6 cellular contexts compared by ENCODE assay signal in the genomic region with DNA sequence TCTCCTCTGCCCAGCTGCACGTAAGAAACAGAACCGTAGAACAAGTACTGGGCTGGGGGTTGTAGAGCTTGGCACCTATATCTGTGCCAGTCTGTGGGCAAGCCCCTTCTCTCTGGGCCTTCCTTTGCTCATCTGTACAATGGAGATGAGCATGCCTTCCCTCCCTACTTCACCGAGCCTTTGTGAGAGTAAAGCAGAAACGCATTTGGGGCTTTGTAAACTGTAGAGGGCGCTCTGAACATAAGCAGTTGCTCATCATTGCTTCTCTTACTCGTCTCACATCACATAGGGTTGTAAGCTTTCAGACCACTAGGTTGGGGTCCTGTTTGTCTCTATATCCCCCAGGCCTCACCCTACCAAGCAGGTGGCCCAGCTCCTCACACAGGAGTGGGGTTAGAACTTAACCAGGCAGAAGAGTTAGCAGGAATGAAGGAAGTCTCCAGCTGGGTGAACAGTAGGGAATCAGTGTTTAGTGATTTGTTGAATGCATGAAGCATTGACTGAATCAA. TPM values are rescaled to one million over a fixed set of nuclear protein-coding genes. Genes with fewer than 3 reads are reported as not detected.
DNase-seq lines count a peak whose midpoint lies in the region; ATAC-seq lines count a peak whose summit lies in the region.

No MANE protein-coding gene starts in this region.

- H3K9me3 Mint-ChIP-seq in activated T-helper 2 cell treated with anti-CD3 and anti-CD28 coated beads, Interferon-gamma antibody, Interleukin-2, Interleukin-4, amounts not matched to agents 10 μg/mL and 5 μg/mL and 100 μg/mL, durations not matched to agents 14 hours and 24 hours and 36 hours, result no peaks in the 10 kb centered on the region
- H3K9me3 Mint-ChIP-seq in memory B cell, result no peaks in the 10 kb centered on the region

- DNase-seq in ELR (ENCODE audit: low read depth), result peak; percentile 84
- peak; percentile 20 for DNase-seq in NCI-H1048 (lab: John Stamatoyannopoulos, UW)
- DNase-seq in activated T-helper 2 cell treated with anti-CD3 and anti-CD28 coated beads, Interferon-gamma antibody, Interleukin-2, Interleukin-4, amounts not matched to agents 10 μg/mL and 5 μg/mL and 100 μg/mL, durations not matched to agents 14 hours and 24 hours and 36 hours (ENCODE audit: low spot score), result peak; percentile 48
- peak in 1 of 2 donors; percentile 50 for DNase-seq in memory B cell (ENCODE audit: low spot score in 2 of 2)
- no peak for DNase-seq in putamen (ENCODE audit: low spot score)

- intact Hi-C loops in activated T-helper 2 cell treated with anti-CD3 and anti-CD28 coated beads, Interferon-gamma antibody, Interleukin-2, Interleukin-4, amounts not matched to agents 10 μg/mL and 5 μg/mL and 100 μg/mL, durations not matched to agents 14 hours and 24 hours and 36 hours (cut with micrococcal nuclease), result loop anchor here (2.0 kb wide), 2 partner anchors 46 to 84 kb away; no protein-coding TSS in a partner anchor

- H3K36me3 Mint-ChIP-seq in activated T-helper 2 cell treated with anti-CD3 and anti-CD28 coated beads, Interferon-gamma antibody, Interleukin-2, Interleukin-4, amounts not matched to agents 10 μg/mL and 5 μg/mL and 100 μg/mL, durations not matched to agents 14 hours and 24 hours and 36 hours (ENCODE audit: low read depth), result no peaks in the 10 kb centered on the region
- no peaks in the 10 kb centered on the region for H3K36me3 Mint-ChIP-seq in memory B cell

- peak; percentile 49 for ATAC-seq in memory B cell (ENCODE audit: low read depth)
- ATAC-seq in HG03280 (IDR thresholded peaks at IDR 0.05; ENCODE audit: unreplicated experiment), result no peak

- no peak overlapping the region for H3K27ac Mint-ChIP-seq in activated T-helper 2 cell treated with anti-CD3 and anti-CD28 coated beads, Interferon-gamma antibody, Interleukin-2, Interleukin-4, amounts not matched to agents 10 μg/mL and 5 μg/mL and 100 μg/mL, durations not matched to agents 14 hours and 24 hours and 36 hours
- no peak overlapping the region for H3K27ac Mint-ChIP-seq in memory B cell

- no peak overlapping the region for H3K4me3 Mint-ChIP-seq in activated T-helper 2 cell treated with anti-CD3 and anti-CD28 coated beads, Interferon-gamma antibody, Interleukin-2, Interleukin-4, amounts not matched to agents 10 μg/mL and 5 μg/mL and 100 μg/mL, durations not matched to agents 14 hours and 24 hours and 36 hours (ENCODE audit: low read depth)
- H3K4me3 Mint-ChIP-seq in memory B cell, result no peak overlapping the region

- H3K4me1 Mint-ChIP-seq in activated T-helper 2 cell treated with anti-CD3 and anti-CD28 coated beads, Interferon-gamma antibody, Interleukin-2, Interleukin-4, amounts not matched to agents 10 μg/mL and 5 μg/mL and 100 μg/mL, durations not matched to agents 14 hours and 24 hours and 36 hours (ENCODE audit: low read depth), result peaks cover 8% of the 10 kb centered on the region
- peaks cover 11% of the 10 kb centered on the region for H3K4me1 Mint-ChIP-seq in memory B cell

- H3K27me3 Mint-ChIP-seq in activated T-helper 2 cell treated with anti-CD3 and anti-CD28 coated beads, Interferon-gamma antibody, Interleukin-2, Interleukin-4, amounts not matched to agents 10 μg/mL and 5 μg/mL and 100 μg/mL, durations not matched to agents 14 hours and 24 hours and 36 hours (ENCODE audit: low read depth), result peaks cover 30% of the 10 kb centered on the region
- H3K27me3 Mint-ChIP-seq in memory B cell, result peaks cover 22% of the 10 kb centered on the region

RNA-seq across cellular contexts. Expression of gene SAMD14, which starts 15.1 kb away (rescaled TPM):
- total RNA-seq in activated T-helper 2 cell treated with anti-CD3 and anti-CD28 coated beads, Interferon-gamma antibody, Interleukin-2, Interleukin-4, amounts not matched to agents 10 μg/mL and 5 μg/mL and 100 μg/mL, durations not matched to agents 14 hours and 24 hours and 36 hours, result 2.0 and 2.4 TPM in 2 replicates

RNA-seq across cellular contexts. Expression of gene PDK2, which starts 19.8 kb away (rescaled TPM):
- 11.0 and 12.1 TPM in 2 replicates for total RNA-seq in activated T-helper 2 cell treated with anti-CD3 and anti-CD28 coated beads, Interferon-gamma antibody, Interleukin-2, Interleukin-4, amounts not matched to agents 10 μg/mL and 5 μg/mL and 100 μg/mL, durations not matched to agents 14 hours and 24 hours and 36 hours

RNA-seq across cellular contexts. Expression of gene PPP1R9B, which starts 35.6 kb away (rescaled TPM):
- 126 and 130 TPM in 2 replicates for total RNA-seq in activated T-helper 2 cell treated with anti-CD3 and anti-CD28 coated beads, Interferon-gamma antibody, Interleukin-2, Interleukin-4, amounts not matched to agents 10 μg/mL and 5 μg/mL and 100 μg/mL, durations not matched to agents 14 hours and 24 hours and 36 hours

RNA-seq across cellular contexts. Expression of gene SGCA, which starts 50.9 kb away (rescaled TPM):
- total RNA-seq in activated T-helper 2 cell treated with anti-CD3 and anti-CD28 coated beads, Interferon-gamma antibody, Interleukin-2, Interleukin-4, amounts not matched to agents 10 μg/mL and 5 μg/mL and 100 μg/mL, durations not matched to agents 14 hours and 24 hours and 36 hours, result 0.41 and 0.48 TPM in 2 replicates

RNA-seq across cellular contexts. Expression of gene ITGA3, which starts 59.0 kb away (rescaled TPM):
- total RNA-seq in activated T-helper 2 cell treated with anti-CD3 and anti-CD28 coated beads, Interferon-gamma antibody, Interleukin-2, Interleukin-4, amounts not matched to agents 10 μg/mL and 5 μg/mL and 100 μg/mL, durations not matched to agents 14 hours and 24 hours and 36 hours, result 10.1 and 10.8 TPM in 2 replicates
